3 cellular contexts compared by ENCODE assay signal in genomic region chr7:22703107-22703855, GRCh38. TPM values are rescaled to one million over a fixed set of nuclear protein-coding genes. Genes with fewer than 3 reads are reported as not detected.
"Had no signal": no experiment of that assay in that cellular context is flagged by ENCODE, and none has a peak within 500 bp of the region (broad histone marks: within the 10 kb centered on the region; RNA-seq: fewer than 3 reads in every experiment).

No MANE protein-coding gene starts in this region.

RNA-seq across cellular contexts. Expression of gene IL6, which starts 23.7 kb away (rescaled TPM):
- total RNA-seq: temporal lobe had no signal
- polyA plus RNA-seq: mammary epithelial cell, neural cell had no signal
